In the genomic region with DNA sequence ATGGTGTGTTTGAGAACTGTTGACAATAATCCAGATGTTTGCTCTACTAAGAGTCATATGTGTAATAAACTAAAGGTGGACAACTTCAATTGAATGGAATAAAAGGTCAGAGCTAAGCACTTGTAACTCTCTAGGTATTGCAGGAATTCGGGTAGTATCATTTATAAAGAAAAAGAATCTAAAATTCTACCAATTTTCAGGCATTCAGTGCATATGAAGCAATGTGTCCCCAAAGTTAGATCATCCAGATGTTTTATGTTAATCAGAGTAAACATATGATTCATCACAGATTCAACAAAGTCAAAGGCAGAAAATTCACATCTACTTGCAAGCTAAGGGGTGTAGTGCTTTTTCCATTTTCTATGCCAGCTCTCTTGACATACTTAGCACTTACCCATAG, we compare ENCODE assay signal across 25 cellular contexts.
DNase-seq lines count a peak whose midpoint lies in the region; ATAC-seq, FAIRE-seq and TF ChIP-seq lines count a peak whose summit lies in the region.
"Had no signal": no experiment of that assay in that cellular context is flagged by ENCODE, and none has a peak within 500 bp of the region (broad histone marks: within the 10 kb centered on the region; RNA-seq: fewer than 3 reads in every experiment).

No MANE protein-coding gene starts in this region.

- H3K27me3 ChIP-seq in PC-3 (ENCODE audit: low read length) = no peaks in the 10 kb centered on the region
- no peaks in the 10 kb centered on the region for H3K27me3 ChIP-seq in HepG2 (ENCODE audit: control insufficient read depth in 1 of 2, insufficient read depth in 2 of 2, low read length in 2 of 2)
- H3K27me3 ChIP-seq: breast epithelium, thyroid gland had no signal

- no peak for TF ChIP-seq RAD21 in HepG2 (CRISPR knock-in tag; IDR thresholded peaks at IDR 0.05)

- H3K9me3 ChIP-seq in PC-3 (ENCODE audit: low read length) = no peaks in the 10 kb centered on the region
- H3K9me3 ChIP-seq in HepG2 (ENCODE audit: low read length) = no peaks in the 10 kb centered on the region
- H3K9me3 ChIP-seq: breast epithelium, thyroid gland had no signal

- POLR2A ChIA-PET in PC-3 (lab: Charles Lee; ENCODE audit: unreplicated experiment) = no interaction called here
- POLR2A ChIA-PET in HepG2 (lab: Yijun Ruan, JAX) = no interaction called here

- H3K4me3 ChIP-seq in PC-3 (ENCODE audit: low read length) = no peak overlapping the region
- no peak overlapping the region for H3K4me3 ChIP-seq in epithelial cell of esophagus (ENCODE audit: low read length)
- no peak overlapping the region for H3K4me3 ChIP-seq in HepG2 (replicated peaks in 1 of 3; ENCODE audit: insufficient read depth in 1 of 3, low read depth in 2 of 3, low read length in 3 of 3)
- H3K4me3 ChIP-seq: breast epithelium, SK-N-MC, skin epidermis, thyroid gland had no signal

- CTCF ChIA-PET in PC-3 (lab: Charles Lee) (no interaction called here), HepG2 (lab: Yijun Ruan, JAX; ENCODE audit: low intra/inter-chr PET ratio, low total read pairs) (no interaction called here)

- no peaks in the 10 kb centered on the region for H3K9me2 ChIP-seq in PC-3 (replicated peaks; ENCODE audit: low read length)

- FAIRE-seq in HepG2 (lab: Jason Lieb, UNC) = no peak
- FAIRE-seq: GM12892 had no signal

- BruUV-seq in PC-3 (replicated peaks; lab: Mats Ljungman, UMichigan) = no TSS peak
- BruUV-seq in HepG2 (replicated peaks; lab: Mats Ljungman, UMichigan) = no TSS peak

- DNase-seq in ELR (ENCODE audit: low read depth) = peak; percentile 13
- DNase-seq in PC-3 = peak; percentile 32
- DNase-seq in epithelial cell of esophagus (ENCODE audit: low read depth) = peak; percentile 46
- DNase-seq in HepG2 (ENCODE audit: low spot score) = peak; percentile 3
- DNase-seq in SKM-1 (lab: John Stamatoyannopoulos, UW; ENCODE audit: unreplicated experiment) = no peak
- no peak for DNase-seq in COLO829 (ENCODE audit: low spot score)
- DNase-seq: activated CD8-positive, alpha-beta memory T cell treated with anti-CD3 and anti-CD28 coated beads, Interleukin-2, amount 50 U/mL, for 4 hours; activated effector memory CD4-positive, alpha-beta T cell treated with Interleukin-2 at 50 U/mL for 16 hours; CD8-positive, alpha-beta T cell; dermis blood vessel endothelial cell; DMS79; H9; MV-4-11; NCI-H1694; stimulated activated CD4-positive, alpha-beta T cell treated with anti-CD3 and anti-CD28 coated beads, Interleukin-4, amount 100 ng/mL, for 1 hour; stimulated activated naive CD8-positive, alpha-beta T cell treated with anti-CD3 and anti-CD28 coated beads, Interleukin-15, Interleukin-2, amounts not matched to agents 100 U/mL and 50 U/mL, for 24 hours; thyroid gland; WERI-Rb-1 had no signal

- TF ChIP-seq EP300 in HepG2 (IDR thresholded peaks at IDR 0.05; ENCODE audit: low read depth in 2 of 2, low read length in 2 of 2) (no peak), HepG2 (CRISPR knock-in tag; IDR thresholded peaks at IDR 0.05; ENCODE audit: borderline replicate concordance) (no peak)

- H3F3A ChIP-seq in PC-3 (ENCODE audit: low read length, unreplicated experiment) = no peaks in the 10 kb centered on the region

- no peak for TF ChIP-seq POLR2A in HepG2 (IDR thresholded peaks at IDR 0.05; ENCODE audit: insufficient read depth in 1 of 2, low read depth in 2 of 2, low read length in 2 of 2)

- no peaks in the 10 kb centered on the region for H3K4me1 ChIP-seq in PC-3 (ENCODE audit: insufficient read depth, low read length)
- H3K4me1 ChIP-seq in HepG2 (ENCODE audit: insufficient read depth, low read length) = no peaks in the 10 kb centered on the region
- H3K4me1 ChIP-seq: breast epithelium, thyroid gland had no signal

- H3K36me3 ChIP-seq in PC-3 (ENCODE audit: low read depth, low read length) = no peaks in the 10 kb centered on the region
- H3K36me3 ChIP-seq in HepG2 (replicated peaks in 1 of 2; ENCODE audit: control insufficient read depth in 1 of 2, insufficient read depth in 2 of 2, low read length in 2 of 2) = no peaks in the 10 kb centered on the region
- H3K36me3 ChIP-seq: breast epithelium, thyroid gland, WERI-Rb-1 had no signal

- H3K4me2 ChIP-seq in PC-3 (ENCODE audit: low read length) = no peak overlapping the region
- no peak overlapping the region for H3K4me2 ChIP-seq in HepG2 (ENCODE audit: low read depth, low read length)

- WGBS in HepG2 (ENCODE audit: low lambda C conversion rate) = 62% methylated on average over 1 of the region's 1 CpG

- H3K27ac ChIP-seq in PC-3 (ENCODE audit: low read length) = no peak overlapping the region
- no peak overlapping the region for H3K27ac ChIP-seq in HepG2 (ENCODE audit: extremely low read length, insufficient read depth, low read length)
- H3K27ac ChIP-seq: breast epithelium, SK-N-MC, skin epidermis, thyroid gland, WERI-Rb-1 had no signal

- TF ChIP-seq CTCF in PC-3 (conservative IDR thresholded peaks at IDR 0.05; ENCODE audit: low read depth, low read length) (no peak), epithelial cell of esophagus (IDR thresholded peaks at IDR 0.05; ENCODE audit: insufficient read depth, low read depth, low read length, missing control alignments) (no peak), HepG2 (CRISPR knock-in tag; IDR thresholded peaks at IDR 0.05) (no peak)

- in situ Hi-C loops in HepG2 (cut with HindIII; ENCODE audit: extremely low pct_ligation_motif_present, low pct_unique_long_range_greater_than_20kb) = no loop called here

- intact Hi-C loops in PC-3 (cut with micrococcal nuclease) = no loop called here
- intact Hi-C loops in HepG2 (cut with micrococcal nuclease; ENCODE audit: unreplicated experiment) = no loop called here

- peak; percentile 60 for ATAC-seq in PC-3
- ATAC-seq in HepG2 = no peak
- ATAC-seq in GM18520 (IDR thresholded peaks at IDR 0.05; ENCODE audit: unreplicated experiment) = no peak
- ATAC-seq in GM19395 (IDR thresholded peaks at IDR 0.05; ENCODE audit: unreplicated experiment) = no peak
- ATAC-seq: CD8-positive, alpha-beta T cell; left lobe of liver; stimulated activated naive CD8-positive, alpha-beta T cell treated with anti-CD3 and anti-CD28 coated beads, Interleukin-15, Interleukin-2, amounts not matched to agents 100 U/mL and 50 U/mL, for 24 hours had no signal

- H4K20me1 ChIP-seq in PC-3 (ENCODE audit: low read length) (no peaks in the 10 kb centered on the region), HepG2 (ENCODE audit: insufficient read depth, low read length) (no peaks in the 10 kb centered on the region)

- no peak overlapping the region for H3K9ac ChIP-seq in PC-3 (ENCODE audit: low read length)
- H3K9ac ChIP-seq in HepG2 (ENCODE audit: insufficient read depth, low read depth, low read length) = no peak overlapping the region

- no peak overlapping the region for H2AFZ ChIP-seq in PC-3 (ENCODE audit: low read length)
- H2AFZ ChIP-seq in HepG2 (ENCODE audit: low read length) = no peak overlapping the region

- H3K79me2 ChIP-seq in PC-3 (ENCODE audit: low read length) = no peaks in the 10 kb centered on the region
- no peaks in the 10 kb centered on the region for H3K79me2 ChIP-seq in HepG2 (ENCODE audit: insufficient read depth, low read length)

TF ChIP-seq in HepG2, 621 proteins besides CTCF, POLR2A, EP300 and RAD21:
- TF ChIP-seq CEBPB (IDR thresholded peaks at IDR 0.05; ENCODE audit: borderline replicate concordance, low read depth, low read length) (peak; percentile 37; the same call in 1 of the 2 replicates), ZNF839 (CRISPR knock-in tag; IDR thresholded peaks at IDR 0.05; ENCODE audit: borderline replicate concordance) (no peak)
- TF ChIP-seq, protein P1, sequence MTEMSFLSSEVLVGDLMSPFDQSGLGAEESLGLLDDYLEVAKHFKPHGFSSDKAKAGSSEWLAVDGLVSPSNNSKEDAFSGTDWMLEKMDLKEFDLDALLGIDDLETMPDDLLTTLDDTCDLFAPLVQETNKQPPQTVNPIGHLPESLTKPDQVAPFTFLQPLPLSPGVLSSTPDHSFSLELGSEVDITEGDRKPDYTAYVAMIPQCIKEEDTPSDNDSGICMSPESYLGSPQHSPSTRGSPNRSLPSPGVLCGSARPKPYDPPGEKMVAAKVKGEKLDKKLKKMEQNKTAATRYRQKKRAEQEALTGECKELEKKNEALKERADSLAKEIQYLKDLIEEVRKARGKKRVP (CRISPR knock-in tag; IDR thresholded peaks at IDR 0.05) = peak in 1 of 2 experiments; percentile 86; a peak in 2 of 4 replicates
TF ChIP-seq in HepG2: peak in this region for 2.

Comparison
In these comparisons a context has a peak if more than half of its experiments do, and no peak if none do; other contexts are left out.
1. DNase-seq: peak in ELR (single experiment), PC-3 (single experiment), epithelial cell of esophagus (single experiment) and HepG2 (single experiment); none in SKM-1 (single experiment) and COLO829 (single experiment).